ENCODE assay signal across 13 cellular contexts in the genomic region with DNA sequence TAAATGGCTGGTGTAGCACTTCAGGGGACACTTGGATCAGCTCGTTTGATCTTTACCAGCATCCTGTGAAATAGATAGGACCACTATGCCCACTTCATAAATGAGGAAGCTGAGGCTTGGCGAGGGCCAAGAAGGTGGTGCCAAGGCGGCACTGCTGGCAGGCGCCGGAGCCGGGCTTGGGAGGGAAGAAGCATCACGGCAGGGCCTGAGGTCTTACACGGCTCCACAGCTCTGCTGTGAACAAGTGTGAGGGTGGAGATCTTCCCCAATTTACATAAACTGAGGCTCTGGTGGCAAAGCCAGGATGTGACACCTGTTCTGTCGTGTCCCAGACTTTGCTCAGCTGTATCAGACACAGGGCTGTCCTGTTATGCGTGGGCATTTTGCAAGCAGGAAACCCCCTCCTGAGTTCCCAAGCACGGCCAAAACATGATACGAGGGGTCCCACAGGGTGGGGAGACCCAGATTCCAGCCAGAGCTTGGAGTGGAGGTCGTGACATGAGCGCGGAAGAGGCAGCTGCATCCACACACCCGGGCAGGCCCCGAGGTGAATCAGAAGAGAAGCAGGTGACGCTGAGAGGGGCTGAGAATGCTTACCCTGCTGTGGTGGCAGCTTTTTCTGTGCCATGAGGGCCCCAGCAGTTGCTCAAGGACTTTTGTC.
DNase-seq lines count a peak whose midpoint lies in the region; ATAC-seq and TF ChIP-seq lines count a peak whose summit lies in the region.
"Had no signal": no experiment of that assay in that cellular context is flagged by ENCODE, and none has a peak within 500 bp of the region (broad histone marks: within the 10 kb centered on the region; RNA-seq: fewer than 3 reads in every experiment).

No MANE protein-coding gene starts in this region.

- no peaks in the 10 kb centered on the region for H3K79me2 ChIP-seq in OCI-LY3 (ENCODE audit: low read length)
- no peaks in the 10 kb centered on the region for H3K79me2 ChIP-seq in H9 (ENCODE audit: insufficient read depth, low read length)
- H3K79me2 ChIP-seq: hepatocyte had no signal

- no peaks in the 10 kb centered on the region for H3K9me3 ChIP-seq in OCI-LY3 (ENCODE audit: insufficient read depth, low read length)
- no peaks in the 10 kb centered on the region for H3K9me3 ChIP-seq in H9 (ENCODE audit: control insufficient read depth, low read depth, low read length)
- H3K9me3 ChIP-seq: upper lobe of left lung had no signal

- no peak overlapping the region for H3K56ac ChIP-seq in H9 (ENCODE audit: insufficient read length, low read depth, low read length)

- H3K27ac ChIP-seq in OCI-LY3 (ENCODE audit: low read length) (peak overlapping the region; percentile 78), H9 (ENCODE audit: insufficient read length, low read depth, low read length) (no peak overlapping the region)
- H3K27ac ChIP-seq: hepatocyte, upper lobe of left lung had no signal

- H2BK12ac ChIP-seq in H9 (ENCODE audit: insufficient read length, low read depth, low read length): no peak overlapping the region

- no peak overlapping the region for H2BK120ac ChIP-seq in H9 (ENCODE audit: low read depth, low read length, poor library complexity, severe bottlenecking)

- peak overlapping the region; percentile 53 for H3K9ac ChIP-seq in OCI-LY3 (ENCODE audit: low read length)
- no peak overlapping the region for H3K9ac ChIP-seq in H9 (ENCODE audit: extremely low read depth, insufficient read length, low read length)

- no peak overlapping the region for H3K18ac ChIP-seq in H9 (ENCODE audit: insufficient read length, low read depth, low read length)

- H3K27me3 ChIP-seq in OCI-LY3 (ENCODE audit: low read depth, low read length) (no peaks in the 10 kb centered on the region), H9 (ENCODE audit: insufficient read depth, low read length) (no peaks in the 10 kb centered on the region)
- H3K27me3 ChIP-seq: hepatocyte, upper lobe of left lung had no signal

- no peak overlapping the region for H2AK5ac ChIP-seq in H9 (ENCODE audit: insufficient read length, low read length)

- H3K4me3 ChIP-seq in OCI-LY3 (ENCODE audit: low read length): peak overlapping the region; percentile 40
- H3K4me3 ChIP-seq: hepatocyte, upper lobe of left lung had no signal

- TF ChIP-seq CTCF in OCI-LY3 (IDR thresholded peaks at IDR 0.05; ENCODE audit: low read depth, low read length): no peak; the same call in 1 of the 2 replicates
- no peak for TF ChIP-seq CTCF in H9 (conservative IDR thresholded peaks at IDR 0.05)

- no CpG with 5 or more reads among the region's 18 CpGs for WGBS in H9 (ENCODE audit: extremely low coverage, insufficient read length, low lambda C conversion rate)

- peak; percentile 70 for ATAC-seq in HG02678 (IDR thresholded peaks at IDR 0.05; ENCODE audit: unreplicated experiment)
- peak; percentile 88 for ATAC-seq in stimulated activated memory B cell treated with anti-CD40 and anti-IgM and Interleukin-4, amounts not matched to agents 10 μg/mL and 1 μg/mL and 100 μg/mL, for 72 hours
- ATAC-seq: activated T-cell treated with anti-CD3 and anti-CD28 coated beads, Interleukin-2, amount 50 U/mL, for 72 hours had no signal

- no peak overlapping the region for H3K14ac ChIP-seq in H9 (ENCODE audit: insufficient read depth, low read length)

- H3K4me1 ChIP-seq in OCI-LY3 (ENCODE audit: low read length) (peaks cover 51% of the 10 kb centered on the region), H9 (ENCODE audit: insufficient read depth, low read length) (no peaks in the 10 kb centered on the region; the same call in 1 of the 2 replicates)

- no peak overlapping the region for H2BK5ac ChIP-seq in H9 (ENCODE audit: insufficient read length, low read length)

- no peak overlapping the region for H3K4ac ChIP-seq in H9 (ENCODE audit: low read depth, low read length)

- no peak overlapping the region for H4K5ac ChIP-seq in H9 (ENCODE audit: insufficient read length, low read depth, low read length)

- H3K79me1 ChIP-seq in H9 (ENCODE audit: insufficient read depth, low read depth, low read length, poor library complexity, severe bottlenecking): no peaks in the 10 kb centered on the region

- no peak overlapping the region for H3K23ac ChIP-seq in H9 (ENCODE audit: insufficient read length, low read depth, low read length)

- H4K91ac ChIP-seq in H9 (ENCODE audit: insufficient read length, low read depth, low read length): no peak overlapping the region

- H4K20me1 ChIP-seq in OCI-LY3 (ENCODE audit: insufficient read depth, low read length) (no peaks in the 10 kb centered on the region), H9 (ENCODE audit: control insufficient read depth, insufficient read depth, insufficient read length) (no peaks in the 10 kb centered on the region)

- no peaks in the 10 kb centered on the region for H3K23me2 ChIP-seq in H9 (ENCODE audit: insufficient read length, low read depth, low read length, poor library complexity, severe bottlenecking)

- no peak overlapping the region for H3T11ph ChIP-seq in H9 (ENCODE audit: low read length)

- no peaks in the 10 kb centered on the region for H3K27me3 Mint-ChIP-seq in stimulated activated memory B cell treated with anti-CD40 and anti-IgM and Interleukin-4, amounts not matched to agents 10 μg/mL and 1 μg/mL and 100 μg/mL, for 72 hours
- H3K27me3 Mint-ChIP-seq in H9 (ENCODE audit: low read depth): no peaks in the 10 kb centered on the region

- H3K9me3 Mint-ChIP-seq in stimulated activated memory B cell treated with anti-CD40 and anti-IgM and Interleukin-4, amounts not matched to agents 10 μg/mL and 1 μg/mL and 100 μg/mL, for 72 hours: no peaks in the 10 kb centered on the region
- H3K9me3 Mint-ChIP-seq in H9: no peaks in the 10 kb centered on the region
- H3K9me3 Mint-ChIP-seq: activated T-cell treated with anti-CD3 and anti-CD28 coated beads, Interleukin-2, amount 50 U/mL, for 72 hours had no signal

- peak overlapping the region; percentile 93 for H3K27ac Mint-ChIP-seq in stimulated activated memory B cell treated with anti-CD40 and anti-IgM and Interleukin-4, amounts not matched to agents 10 μg/mL and 1 μg/mL and 100 μg/mL, for 72 hours
- no peak overlapping the region for H3K27ac Mint-ChIP-seq in H9
- H3K27ac Mint-ChIP-seq: activated T-cell treated with anti-CD3 and anti-CD28 coated beads, Interleukin-2, amount 50 U/mL, for 72 hours had no signal

- H2AFZ ChIP-seq in OCI-LY3 (ENCODE audit: low read depth, low read length) (peak overlapping the region; percentile 77), H9 (ENCODE audit: low read length) (no peak overlapping the region)
- H2AFZ ChIP-seq: hepatocyte had no signal

- H3K4me2 ChIP-seq in OCI-LY3 (ENCODE audit: low read length): peak overlapping the region; percentile 54
- no peak overlapping the region for H3K4me2 ChIP-seq in H9 (ENCODE audit: insufficient read depth, insufficient read length, low read length)
- H3K4me2 ChIP-seq: hepatocyte had no signal

- H3K36me3 Mint-ChIP-seq in stimulated activated memory B cell treated with anti-CD40 and anti-IgM and Interleukin-4, amounts not matched to agents 10 μg/mL and 1 μg/mL and 100 μg/mL, for 72 hours: no peaks in the 10 kb centered on the region
- H3K36me3 Mint-ChIP-seq in H9 (ENCODE audit: insufficient read depth in 1 of 3, low read depth in 3 of 3): peaks cover 0 to 18% (median 5%) of the 10 kb centered on the region in 3 experiments; a peak in 5 of 7 replicates

- H3K4me3 Mint-ChIP-seq in stimulated activated memory B cell treated with anti-CD40 and anti-IgM and Interleukin-4, amounts not matched to agents 10 μg/mL and 1 μg/mL and 100 μg/mL, for 72 hours: peak overlapping the region; percentile 32
- H3K4me3 Mint-ChIP-seq in H9: no peak overlapping the region
- H3K4me3 Mint-ChIP-seq: activated T-cell treated with anti-CD3 and anti-CD28 coated beads, Interleukin-2, amount 50 U/mL, for 72 hours had no signal

- H3K36me3 ChIP-seq in OCI-LY3 (replicated peaks; ENCODE audit: low read depth, low read length): no peaks in the 10 kb centered on the region
- H3K36me3 ChIP-seq: upper lobe of left lung had no signal

- DNase-seq in NCI-H2107 treated with DMSO at 0.1 percent for 48 hours (lab: John Stamatoyannopoulos, UW; ENCODE audit: unreplicated experiment) (peak; percentile 22), NCI-H2107 (lab: John Stamatoyannopoulos, UW) (no peak), H9 (no peak), SIG-M5 treated with dmso at 0.1 percent for 504 hours (lab: John Stamatoyannopoulos, UW; ENCODE audit: unreplicated experiment) (no peak), D341Med (ENCODE audit: low spot score) (no peak)
- DNase-seq: activated T-cell treated with anti-CD3 and anti-CD28 coated beads, Interleukin-2, amount 50 U/mL, for 72 hours; NCI-H187 treated with DMSO at 0.1 percent for 48 hours; SW 1271 had no signal

- no peak overlapping the region for H2BK20ac ChIP-seq in H9 (ENCODE audit: low read depth, low read length, poor library complexity, severe bottlenecking)

- no peak overlapping the region for H4K8ac ChIP-seq in H9 (replicated peaks; ENCODE audit: insufficient read length, low read depth, low read length)

- H3K4me1 Mint-ChIP-seq in stimulated activated memory B cell treated with anti-CD40 and anti-IgM and Interleukin-4, amounts not matched to agents 10 μg/mL and 1 μg/mL and 100 μg/mL, for 72 hours: peaks cover 54% of the 10 kb centered on the region
- peaks cover 18 to 25% of the 10 kb centered on the region in 2 experiments for H3K4me1 Mint-ChIP-seq in H9

- no peak overlapping the region for H2BK15ac ChIP-seq in H9 (ENCODE audit: low read depth, low read length)
